Comparison of ENCODE assay signal across 8 cellular contexts in the genomic region with DNA sequence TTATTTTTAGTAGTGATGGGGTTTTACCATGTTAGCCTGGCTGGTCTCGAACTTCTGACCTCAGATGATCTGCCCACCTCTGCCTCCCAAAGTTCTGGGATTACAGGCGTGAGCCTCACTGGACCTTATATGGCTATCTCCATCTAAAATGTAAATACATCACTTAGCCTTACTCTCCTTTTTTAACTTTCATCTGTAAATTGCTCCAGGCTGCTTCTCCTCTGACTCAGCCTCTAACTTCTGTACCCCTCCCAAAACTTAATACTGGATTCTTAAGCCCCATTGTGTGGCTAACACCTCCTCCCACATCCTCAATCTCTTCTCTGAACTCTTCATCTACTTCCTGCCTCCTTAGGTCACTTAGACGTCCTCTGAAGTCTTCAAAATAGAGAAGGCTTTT. TPM values are rescaled to one million over a fixed set of nuclear protein-coding genes. Genes with fewer than 3 reads are reported as not detected.
DNase-seq lines count a peak whose midpoint lies in the region; ATAC-seq and TF ChIP-seq lines count a peak whose summit lies in the region.

No MANE protein-coding gene starts in this region.

- no peaks in the 10 kb centered on the region for H3K79me2 ChIP-seq in DND-41 (ENCODE audit: insufficient read depth, low read length)

- no peak for TF ChIP-seq CTCF in DND-41 (IDR thresholded peaks at IDR 0.05; ENCODE audit: borderline replicate concordance, extremely low read depth, low read length, poor library complexity, severe bottlenecking)

- ATAC-seq in DND-41 (ENCODE audit: insufficient read depth, low read depth) (peak; percentile 70), naive B cell (ENCODE audit: low read depth in 2 of 2) (no peak), HG03025 (IDR thresholded peaks at IDR 0.05; ENCODE audit: low FRiP score, unreplicated experiment) (no peak), HG02623 (IDR thresholded peaks at IDR 0.05; ENCODE audit: unreplicated experiment) (no peak)

- H3K4me3 Mint-ChIP-seq in activated naive CD8-positive, alpha-beta T cell = peak overlapping the region; percentile 68
- peak overlapping the region in 2 of 8 donors; percentile 51 to 62 for H3K4me3 Mint-ChIP-seq in naive B cell

- no peak overlapping the region for H2AFZ ChIP-seq in DND-41 (ENCODE audit: low read depth, low read length)

- H3K9me3 ChIP-seq in DND-41 (ENCODE audit: insufficient read depth, low read length, severe bottlenecking) (no peaks in the 10 kb centered on the region), HUES48 (ENCODE audit: control insufficient read depth, insufficient read depth, low read length) (no peaks in the 10 kb centered on the region)

- H3K27me3 ChIP-seq in DND-41 (ENCODE audit: insufficient read depth, low read length, poor library complexity) = no peaks in the 10 kb centered on the region
- H3K27me3 ChIP-seq in HUES48 (ENCODE audit: control insufficient read depth, insufficient read depth, low read length) = peaks cover 8% of the 10 kb centered on the region

- H3K4me2 ChIP-seq in DND-41 (ENCODE audit: insufficient read depth, low read length) = no peak overlapping the region

- peak overlapping the region; percentile 2 for H3K27ac Mint-ChIP-seq in activated naive CD8-positive, alpha-beta T cell
- peak overlapping the region in 4 of 6 donors; percentile 7 to 70 (median 24) for H3K27ac Mint-ChIP-seq in naive B cell

- 0 out of 2 replicates have a peak overlapping the region, but pooled peaks have one; percentile 4 for H3K27ac ChIP-seq in DND-41 (ENCODE audit: low read length)
- H3K27ac ChIP-seq in HUES48 (ENCODE audit: low read depth, low read length) = peak overlapping the region; percentile 82

- DNase-seq in DND-41 (peak; percentile 33), naive B cell (no peak), HUDEP-2 (lab: John Stamatoyannopoulos, UW; ENCODE audit: unreplicated experiment in 76 of 76) (no peak), NCI-H82 treated with DMSO at 0.1 percent for 48 hours (lab: John Stamatoyannopoulos, UW; ENCODE audit: unreplicated experiment) (no peak)

- no peak overlapping the region for H3K4me3 ChIP-seq in DND-41 (ENCODE audit: low read depth in 1 of 2, low read length in 2 of 2)
- no peak overlapping the region for H3K4me3 ChIP-seq in HUES48 (ENCODE audit: low read depth, low read length)

- peaks cover 11% of the 10 kb centered on the region for H4K20me1 ChIP-seq in DND-41 (ENCODE audit: insufficient read depth, low read length)

- H3K27me3 Mint-ChIP-seq in activated naive CD8-positive, alpha-beta T cell = no peaks in the 10 kb centered on the region
- H3K27me3 Mint-ChIP-seq in naive B cell = no peaks in the 10 kb centered on the region

- H3K36me3 ChIP-seq in DND-41 (ENCODE audit: insufficient read depth, low read length) (no peaks in the 10 kb centered on the region), HUES48 (ENCODE audit: control insufficient read depth, insufficient read depth, low read length) (no peaks in the 10 kb centered on the region)

- no peaks in the 10 kb centered on the region for H3K9me3 Mint-ChIP-seq in activated naive CD8-positive, alpha-beta T cell (ENCODE audit: low read depth)
- H3K9me3 Mint-ChIP-seq in naive B cell = no peaks in the 10 kb centered on the region

- peaks cover 2% of the 10 kb centered on the region for H3K36me3 Mint-ChIP-seq in activated naive CD8-positive, alpha-beta T cell
- H3K36me3 Mint-ChIP-seq in naive B cell = no peaks in the 10 kb centered on the region

- H3K4me1 ChIP-seq in DND-41 (ENCODE audit: insufficient read depth, low read length) (peaks cover 40% of the 10 kb centered on the region), HUES48 (ENCODE audit: control insufficient read depth, insufficient read depth, low read length) (peaks cover 21% of the 10 kb centered on the region)

- H3K9ac ChIP-seq in DND-41 (ENCODE audit: low read depth, low read length) (no peak overlapping the region), HUES48 (ENCODE audit: low read depth, low read length) (no peak overlapping the region)

- H3K4me1 Mint-ChIP-seq in activated naive CD8-positive, alpha-beta T cell (ENCODE audit: low read depth) = peaks cover 82% of the 10 kb centered on the region
- H3K4me1 Mint-ChIP-seq in naive B cell = peaks cover 43 to 70% (median 66%) of the 10 kb centered on the region in 3 donors

RNA-seq across cellular contexts. Expression of a gene that starts 4.0 kb away (rescaled TPM):
- 1 to 10 TPM; 1.6 to 5.3 (median 4.5) TPM for polyA plus RNA-seq in naive B cell (ENCODE audit: low read depth in 6 of 6)

RNA-seq across cellular contexts. Expression of a gene that starts 36.7 kb away (rescaled TPM):
- polyA plus RNA-seq in naive B cell (ENCODE audit: low read depth in 6 of 6) = 10 to 100 TPM; 25.0 to 44.8 (median 38.2) TPM
